16 cellular contexts compared by ENCODE assay signal in the genomic region with DNA sequence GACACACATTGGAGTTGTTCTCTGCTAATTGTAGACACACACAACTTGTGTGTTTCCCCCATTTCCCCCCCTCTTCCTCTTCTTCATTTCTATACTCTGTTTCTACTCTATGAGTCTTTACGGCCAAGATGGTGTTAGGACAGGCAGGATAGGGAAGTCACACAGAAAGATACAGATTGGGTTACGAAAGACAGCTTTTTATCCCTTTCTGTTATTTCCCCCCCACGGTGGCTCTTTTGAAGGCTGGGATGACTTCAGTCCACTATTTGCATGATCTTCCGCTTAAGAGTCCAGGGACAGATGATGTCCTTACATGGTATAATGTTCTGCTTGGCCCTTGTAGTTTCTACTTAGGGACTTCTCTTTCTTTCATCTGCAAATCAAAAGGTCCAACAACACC.
"Had no signal": no experiment of that assay in that cellular context is flagged by ENCODE, and none has a peak within 500 bp of the region (broad histone marks: within the 10 kb centered on the region; RNA-seq: fewer than 3 reads in every experiment).

No MANE protein-coding gene starts in this region.

- H3K4me3 ChIP-seq: right atrium auricular region had no signal

- H3K9me3 ChIP-seq: adrenal gland, right atrium auricular region, suprapubic skin had no signal

- ATAC-seq: activated CD8-positive, alpha-beta T cell treated with anti-CD3 and anti-CD28 coated beads for 36 hours; left ventricle myocardium superior had no signal

- H3K27ac ChIP-seq: adrenal gland, epithelial cell of prostate, right atrium auricular region had no signal

- H3K27ac Mint-ChIP-seq: activated CD8-positive, alpha-beta T cell treated with anti-CD3 and anti-CD28 coated beads for 36 hours; activated T-cell treated with anti-CD3 and anti-CD28 coated beads, Interleukin-2, amount 50 U/mL, for 72 hours had no signal

- H3K36me3 ChIP-seq: adrenal gland, right atrium auricular region, suprapubic skin had no signal

- H3K9me3 Mint-ChIP-seq: activated CD8-positive, alpha-beta T cell treated with anti-CD3 and anti-CD28 coated beads for 36 hours; activated T-cell treated with anti-CD3 and anti-CD28 coated beads, Interleukin-2, amount 50 U/mL, for 72 hours had no signal

- DNase-seq: activated CD8-positive, alpha-beta memory T cell treated with anti-CD3 and anti-CD28 coated beads, Interleukin-2, amount 50 U/mL, for 4 hours; activated naive CD4-positive, alpha-beta T cell; central memory CD4-positive, alpha-beta T cell; cortex of kidney; effector memory CD4-positive, alpha-beta T cell; left ventricle myocardium superior; posterior cingulate gyrus; stimulated activated CD4-positive, alpha-beta T cell treated with anti-CD3 and anti-CD28 coated beads, Interleukin-1b, Interleukin-23, amount 100 ng/mL, for 48 hours; stimulated activated naive CD4-positive, alpha-beta T cell treated with Interleukin-2 at 50 U/mL for 16 hours; T-helper 9 cell had no signal
